In the genomic region with DNA sequence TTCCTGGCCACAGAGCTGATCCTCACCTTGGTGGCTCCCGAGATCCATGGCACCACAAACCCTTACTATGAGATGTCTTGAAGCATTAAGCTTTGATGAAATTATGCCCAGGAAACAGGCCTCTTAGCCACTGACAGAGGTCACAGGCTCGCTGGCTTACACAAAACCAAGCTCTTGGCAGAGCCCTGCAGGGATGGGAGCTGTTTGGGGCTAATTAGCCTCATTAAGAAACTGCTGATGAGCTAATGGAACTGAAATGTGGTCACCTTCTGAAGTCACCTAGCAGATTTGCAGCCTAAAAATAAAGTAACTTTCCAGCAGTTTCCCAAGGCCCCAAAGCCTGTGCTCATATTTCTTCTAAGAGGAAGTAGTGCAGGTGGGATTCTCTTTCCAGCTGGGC, we compare ENCODE assay signal across 20 cellular contexts.
"Had no signal": no experiment of that assay in that cellular context is flagged by ENCODE, and none has a peak within 500 bp of the region (broad histone marks: within the 10 kb centered on the region; RNA-seq: fewer than 3 reads in every experiment).

No MANE protein-coding gene starts in this region.

- H3K27me3 ChIP-seq: adrenal gland, hepatocyte, left lung, sigmoid colon, transverse colon had no signal

- H3K4me1 ChIP-seq: adrenal gland, left lung, sigmoid colon had no signal

- DNase-seq: activated CD4-positive, alpha-beta T cell treated with anti-CD3 and anti-CD28 coated beads for 1 hour; activated CD4-positive, alpha-beta T cell treated with anti-CD3 and anti-CD28 coated beads, Interleukin-2, amount 50 U/mL, for 1 hour; activated CD8-positive, alpha-beta memory T cell treated with anti-CD3 and anti-CD28 coated beads for 24 hours; activated CD8-positive, alpha-beta memory T cell treated with anti-CD3 and anti-CD28 coated beads, Interleukin-2, amount 50 U/mL, for 4 hours; activated effector memory CD4-positive, alpha-beta T cell treated with anti-CD3 and anti-CD28 coated beads, Interleukin-2, amount 50 U/mL, for 16 hours; adrenal gland; central memory CD4-positive, alpha-beta T cell; effector memory CD4-positive, alpha-beta T cell; glutamatergic neuron; immature natural killer cell; kidney glomerular epithelial cell; left lung; naive thymus-derived CD8-positive, alpha-beta T cell; retina; sigmoid colon; transverse colon had no signal

- H3K4me2 ChIP-seq: hepatocyte, smooth muscle cell had no signal

- ATAC-seq: left lung; naive thymus-derived CD8-positive, alpha-beta T cell; stimulated activated memory B cell treated with anti-CD40 and anti-IgM and Interleukin-4, amounts not matched to agents 10 μg/mL and 1 μg/mL and 100 μg/mL, for 72 hours had no signal

- H3K9me3 ChIP-seq: adrenal gland, left lung, sigmoid colon, transverse colon had no signal

- H2AFZ ChIP-seq: hepatocyte had no signal

- H3K4me3 ChIP-seq: adrenal gland, hepatocyte, left lung, lung, sigmoid colon, smooth muscle cell, transverse colon had no signal

- H3K79me2 ChIP-seq: hepatocyte had no signal

- H3K36me3 ChIP-seq: adrenal gland, left lung, sigmoid colon, transverse colon had no signal

- H3K27ac ChIP-seq: adrenal gland, hepatocyte, left lung, sigmoid colon, transverse colon had no signal
